Comparison of ENCODE assay signal across 9 cellular contexts in the genomic region with DNA sequence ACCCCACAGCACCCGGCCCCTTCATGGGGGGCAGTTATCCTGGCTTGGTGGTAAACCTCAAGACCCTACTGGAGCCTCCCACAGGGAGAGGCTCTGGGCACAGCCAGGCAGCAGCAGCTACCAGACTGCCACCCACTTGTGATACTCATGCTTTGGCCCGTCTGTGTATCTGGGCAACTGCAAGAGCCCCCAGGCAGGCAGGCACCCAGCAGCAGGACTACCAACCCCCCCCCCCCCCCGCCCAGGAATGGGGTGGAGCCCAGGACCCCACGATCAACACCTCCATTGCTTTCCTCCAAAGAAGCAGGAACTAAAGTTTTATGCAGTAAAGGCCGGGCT. TPM values are rescaled to one million over a fixed set of nuclear protein-coding genes. Genes with fewer than 3 reads are reported as not detected.
DNase-seq lines count a peak whose midpoint lies in the region; ATAC-seq and TF ChIP-seq lines count a peak whose summit lies in the region.
"Had no signal": no experiment of that assay in that cellular context is flagged by ENCODE, and none has a peak within 500 bp of the region (broad histone marks: within the 10 kb centered on the region; RNA-seq: fewer than 3 reads in every experiment).

No MANE protein-coding gene starts in this region.

- H3K27ac ChIP-seq in OCI-LY3 (ENCODE audit: low read length), result peak overlapping the region; percentile 99
- H3K27ac ChIP-seq in spleen, result peak overlapping the region; percentile 74 to 99 (median 97)

- H3K36me3 ChIP-seq in OCI-LY3 (replicated peaks; ENCODE audit: low read depth, low read length) (peaks cover 24% of the 10 kb centered on the region), spleen (peaks cover 0 to 41% (median 6%) of the 10 kb centered on the region in 6 donors)

- H3K9me3 ChIP-seq in OCI-LY3 (ENCODE audit: insufficient read depth, low read length), result no peaks in the 10 kb centered on the region
- no peaks in the 10 kb centered on the region for H3K9me3 ChIP-seq in spleen

- H3K27me3 ChIP-seq in OCI-LY3 (ENCODE audit: low read depth, low read length), result no peaks in the 10 kb centered on the region
- peaks cover 0 to 6% (median 0%) of the 10 kb centered on the region in 7 donors for H3K27me3 ChIP-seq in spleen (replicated peaks in 1 of 7)

- H2AFZ ChIP-seq in OCI-LY3 (ENCODE audit: low read depth, low read length), result no peak overlapping the region

- H3K4me3 ChIP-seq in GM12875 (ENCODE audit: low read depth, low read length) (peak overlapping the region; percentile 66), OCI-LY3 (ENCODE audit: low read length) (peak overlapping the region; percentile 90), spleen (peak overlapping the region in 7 of 8 donors; percentile 57 to 88 (median 71))

- peak overlapping the region; percentile 100 for H3K4me2 ChIP-seq in OCI-LY3 (ENCODE audit: low read length)

- H3K4me1 ChIP-seq in OCI-LY3 (ENCODE audit: low read length) (peaks cover 50% of the 10 kb centered on the region), spleen (peaks cover 30 to 91% (median 81%) of the 10 kb centered on the region in 6 donors)

- TF ChIP-seq CTCF in GM12875 (IDR thresholded peaks at IDR 0.05; ENCODE audit: borderline replicate concordance, insufficient read depth, low read depth, low read length) (no peak), OCI-LY3 (IDR thresholded peaks at IDR 0.05; ENCODE audit: low read depth, low read length) (no peak), spleen (IDR thresholded peaks at IDR 0.05 in 8 of 11, conservative IDR thresholded peaks at IDR 0.05 in 3 of 11) (no peak)

- no peak for ATAC-seq in GM19463 (IDR thresholded peaks at IDR 0.05; ENCODE audit: unreplicated experiment)

- WGBS in spleen, 5 donors, result 5 to 27% (median 21%) methylated on average over 3 to 5 of the region's 5 CpGs

- no peak for TF ChIP-seq POLR2A in spleen (IDR thresholded peaks at IDR 0.05)

- H3K79me2 ChIP-seq in OCI-LY3 (ENCODE audit: low read length), result peaks cover 15% of the 10 kb centered on the region

- intact Hi-C loops in spleen (cut with DNase I; ENCODE audit: low total_unique reads), result loop anchor here (5.0 kb wide), 1 partner anchor 49 kb away; a partner anchor contains a TSS

- H4K20me1 ChIP-seq in OCI-LY3 (ENCODE audit: insufficient read depth, low read length), result peaks cover 5% of the 10 kb centered on the region; the same call in 1 of the 2 replicates

- peak; percentile 43 for DNase-seq in ecto neural progenitor cell (ENCODE audit: low spot score)
- DNase-seq in spleen, result peak; percentile 85
- DNase-seq in EL, result no peak
- DNase-seq in activated effector memory CD4-positive, alpha-beta T cell treated with anti-CD3 and anti-CD28 coated beads, Interleukin-2, amount 50 U/mL, for 16 hours, result no peak
- DNase-seq in NCI-H146 treated with DMSO at 0.1 percent for 48 hours (lab: John Stamatoyannopoulos, UW; ENCODE audit: unreplicated experiment), result no peak
- DNase-seq: nephron progenitor cell had no signal

- peak overlapping the region; percentile 92 for H3K9ac ChIP-seq in OCI-LY3 (ENCODE audit: low read length)

RNA-seq across cellular contexts. Expression of a gene that starts 0.9 kb away (rescaled TPM):
- 10 to 100 TPM; 35.5 to 69.4 (median 50.0) TPM for total RNA-seq in spleen
- polyA plus RNA-seq in spleen, result 10 to 100 TPM; 63.7 to 86.9 (median 68.0) TPM

RNA-seq across cellular contexts. Expression of a gene that starts 13.0 kb away (rescaled TPM):
- total RNA-seq in spleen, result 10 to 100 TPM; 27.7 to 72.8 (median 37.5) TPM
- 100 to 1,000 TPM in 2 of 3 donors, 10 to 100 TPM in 1; 76.2 to 109 (median 107) TPM for polyA plus RNA-seq in spleen

RNA-seq across cellular contexts. Expression of a gene that starts 14.5 kb away (rescaled TPM):
- 10 to 100 TPM; 22.0 to 47.0 (median 37.7) TPM for total RNA-seq in spleen
- 10 to 100 TPM in 1 of 3 donors, 1 to 10 TPM in 2; 5.5 to 32.8 (median 7.1) TPM for polyA plus RNA-seq in spleen

RNA-seq across cellular contexts. Expression of a gene that starts 46.6 kb away (rescaled TPM):
- 10 to 100 TPM; 43.8 to 89.5 (median 55.8) TPM for total RNA-seq in spleen
- 10 to 100 TPM; 78.3 to 98.0 (median 93.7) TPM for polyA plus RNA-seq in spleen

RNA-seq across cellular contexts. Expression of a gene that starts 46.7 kb away (rescaled TPM):
- total RNA-seq in spleen, result 100 to 1,000 TPM in 4 of 7 donors, 10 to 100 TPM in 3; 59.7 to 131 (median 104) TPM
- polyA plus RNA-seq in spleen, result 10 to 100 TPM; 56.7 to 92.2 (median 76.6) TPM

Comparison
In these comparisons a context has a peak if more than half of its experiments do, and no peak if none do; other contexts are left out.
1. DNase-seq: peak in ecto neural progenitor cell (single experiment) and spleen (single experiment); none in EL (single experiment), activated effector memory CD4-positive, alpha-beta T cell treated with anti-CD3 and anti-CD28 coated beads, Interleukin-2, amount 50 U/mL, for 16 hours (single experiment) and NCI-H146 treated with DMSO at 0.1 percent for 48 hours (single experiment).
2. Peak in every context shown above with its lines, with median percentiles within 50 percentile points of each other: H3K4me3 ChIP-seq.